25 cellular contexts compared by ENCODE assay signal in genomic region chr16:12516621-12517309, GRCh38.
"Had no signal": no experiment of that assay in that cellular context is flagged by ENCODE, and none has a peak within 500 bp of the region (broad histone marks: within the 10 kb centered on the region; RNA-seq: fewer than 3 reads in every experiment).

No MANE protein-coding gene starts in this region.

- H3K36me3 Mint-ChIP-seq: activated CD8-positive, alpha-beta memory T cell treated with anti-CD3 and anti-CD28 coated beads, Interleukin-2, amount 10 ng/mL, durations not matched to agents 7 days and 5 days; brain had no signal

- H3K9me3 ChIP-seq: esophagus squamous epithelium, pancreas, prostate gland, testis, upper lobe of left lung, vagina had no signal

- ATAC-seq: activated CD4-positive, alpha-beta T cell treated with anti-CD3 and anti-CD28 coated beads for 36 hours; activated CD8-positive, alpha-beta memory T cell treated with anti-CD3 and anti-CD28 coated beads, Interleukin-2, amount 10 ng/mL, durations not matched to agents 7 days and 5 days; activated CD8-positive, alpha-beta T cell treated with anti-CD3 and anti-CD28 coated beads, Interleukin-2, amount 10 ng/mL, durations not matched to agents 7 days and 5 days; naive thymus-derived CD4-positive, alpha-beta T cell had no signal

- H3K4me3 Mint-ChIP-seq: activated CD4-positive, alpha-beta T cell treated with anti-CD3 and anti-CD28 coated beads for 36 hours; activated CD8-positive, alpha-beta memory T cell treated with anti-CD3 and anti-CD28 coated beads, Interleukin-2, amount 10 ng/mL, durations not matched to agents 7 days and 5 days; activated CD8-positive, alpha-beta T cell treated with anti-CD3 and anti-CD28 coated beads, Interleukin-2, amount 10 ng/mL, durations not matched to agents 7 days and 5 days; activated naive CD4-positive, alpha-beta T cell treated with anti-CD3 and anti-CD28 coated beads, Interleukin-2, amount 50 U/mL, for 24 hours; brain; naive thymus-derived CD4-positive, alpha-beta T cell; neural crest cell had no signal

- FAIRE-seq: endometrium, pancreas had no signal

- H3K27ac ChIP-seq: epithelial cell of prostate, esophagus squamous epithelium, pancreas, prostate gland, testis, upper lobe of left lung, vagina had no signal

- H3K27me3 ChIP-seq: esophagus squamous epithelium, pancreas, testis, upper lobe of left lung, vagina had no signal

- H3K4me1 ChIP-seq: esophagus squamous epithelium, pancreas, prostate gland, testis, upper lobe of left lung, vagina had no signal

- H3K4me1 Mint-ChIP-seq: activated CD4-positive, alpha-beta T cell treated with anti-CD3 and anti-CD28 coated beads for 36 hours; activated naive CD4-positive, alpha-beta T cell treated with anti-CD3 and anti-CD28 coated beads, Interleukin-2, amount 50 U/mL, for 24 hours; neural crest cell had no signal

- H3K9me3 Mint-ChIP-seq: activated naive CD4-positive, alpha-beta T cell treated with anti-CD3 and anti-CD28 coated beads, Interleukin-2, amount 50 U/mL, for 24 hours; activated T-helper 2 cell treated with anti-CD3 and anti-CD28 coated beads, Interferon-gamma antibody, Interleukin-2, Interleukin-4, amounts not matched to agents 10 μg/mL and 5 μg/mL and 100 μg/mL, durations not matched to agents 14 hours and 24 hours and 36 hours; brain; naive thymus-derived CD4-positive, alpha-beta T cell; neural crest cell had no signal

- H3K27me3 Mint-ChIP-seq: activated CD4-positive, alpha-beta T cell treated with anti-CD3 and anti-CD28 coated beads for 36 hours; activated CD8-positive, alpha-beta memory T cell treated with anti-CD3 and anti-CD28 coated beads, Interleukin-2, amount 10 ng/mL, durations not matched to agents 7 days and 5 days; activated naive CD4-positive, alpha-beta T cell treated with anti-CD3 and anti-CD28 coated beads, Interleukin-2, amount 50 U/mL, for 24 hours; naive thymus-derived CD4-positive, alpha-beta T cell had no signal

- DNase-seq: activated CD4-positive, alpha-beta T cell treated with anti-CD3 and anti-CD28 coated beads for 36 hours; activated CD4-positive, CD25-positive, alpha-beta regulatory T cell; activated CD8-positive, alpha-beta memory T cell treated with anti-CD3 and anti-CD28 coated beads, Interleukin-2, amount 10 ng/mL, durations not matched to agents 7 days and 5 days; activated CD8-positive, alpha-beta T cell treated with anti-CD3 and anti-CD28 coated beads, Interleukin-2, amount 10 ng/mL, durations not matched to agents 7 days and 5 days; activated T-cell treated with anti-CD3 and anti-CD28 coated beads, Interleukin-2, amount 50 U/mL, for 48 hours; effector CD4-positive, alpha-beta T cell; esophagus squamous epithelium; foreskin melanocyte; mammary epithelial cell; naive thymus-derived CD4-positive, alpha-beta T cell; pancreas; retina; stimulated activated CD4-positive, alpha-beta T cell treated with anti-CD3 and anti-CD28 coated beads, Interleukin-15, amount 100 ng/mL, for 24 hours; stimulated activated CD4-positive, alpha-beta T cell treated with anti-CD3 and anti-CD28 coated beads, Interleukin-2, amount 100 ng/mL, for 24 hours; stimulated activated naive CD4-positive, alpha-beta T cell; testis; upper lobe of left lung had no signal

- H3K36me3 ChIP-seq: pancreas, prostate gland, vagina had no signal

- H3K27ac Mint-ChIP-seq: activated CD4-positive, alpha-beta T cell treated with anti-CD3 and anti-CD28 coated beads for 36 hours; activated CD8-positive, alpha-beta memory T cell treated with anti-CD3 and anti-CD28 coated beads, Interleukin-2, amount 10 ng/mL, durations not matched to agents 7 days and 5 days; activated CD8-positive, alpha-beta T cell treated with anti-CD3 and anti-CD28 coated beads, Interleukin-2, amount 10 ng/mL, durations not matched to agents 7 days and 5 days; activated naive CD4-positive, alpha-beta T cell treated with anti-CD3 and anti-CD28 coated beads, Interleukin-2, amount 50 U/mL, for 24 hours; activated T-helper 2 cell treated with anti-CD3 and anti-CD28 coated beads, Interferon-gamma antibody, Interleukin-2, Interleukin-4, amounts not matched to agents 10 μg/mL and 5 μg/mL and 100 μg/mL, durations not matched to agents 14 hours and 24 hours and 36 hours had no signal

- H3K4me3 ChIP-seq: esophagus squamous epithelium, pancreas, prostate gland, testis, upper lobe of left lung, vagina had no signal
